In genomic region chr6:159555082-159555481, GRCh38 we compare ENCODE assay signal across 31 cellular contexts.
A peak's percentile ranks its signal among the peaks of the same experiment; 100 is the strongest.
DNase-seq lines count a peak whose midpoint lies in the region; ATAC-seq, FAIRE-seq and TF ChIP-seq lines count a peak whose summit lies in the region.
"Had no signal": no experiment of that assay in that cellular context is flagged by ENCODE, and none has a peak within 500 bp of the region (broad histone marks: within the 10 kb centered on the region; RNA-seq: fewer than 3 reads in every experiment).

No MANE protein-coding gene starts in this region.

- H3K4me3 ChIP-seq in HepG2 (replicated peaks in 1 of 3; ENCODE audit: insufficient read depth in 1 of 3, low read depth in 2 of 3, low read length in 3 of 3) (no peak overlapping the region), right lobe of liver (no peak overlapping the region), HEK293 (ENCODE audit: low read depth, low read length) (no peak overlapping the region)
- H3K4me3 ChIP-seq: A549; BLaER1; BLaER1 treated with 17β-estradiol and CSF1 and Interleukin-3, amounts not matched to agents 10 nM and 100 nM had no signal

- no peak for TF ChIP-seq RAD21 in HepG2 (CRISPR knock-in tag; IDR thresholded peaks at IDR 0.05)

- intact Hi-C loops in HepG2 (cut with micrococcal nuclease; ENCODE audit: unreplicated experiment) (no loop called here), right lobe of liver (cut with DNase I) (no loop called here)

- no peak overlapping the region for H2AFZ ChIP-seq in HepG2 (ENCODE audit: low read length)

- ATAC-seq in HepG2 = no peak
- ATAC-seq in right lobe of liver = no peak
- ATAC-seq in GM18867 (IDR thresholded peaks at IDR 0.05; ENCODE audit: unreplicated experiment) = no peak
- ATAC-seq: A549; CD8-positive, alpha-beta T cell had no signal

- H3K9me3 ChIP-seq in HepG2 (ENCODE audit: low read length) (no peaks in the 10 kb centered on the region), right lobe of liver (no peaks in the 10 kb centered on the region), HEK293 (ENCODE audit: control insufficient read depth, insufficient read depth, low read depth, low read length) (no peaks in the 10 kb centered on the region)
- H3K9me3 ChIP-seq: A549; BE2C; BLaER1; BLaER1 treated with 17β-estradiol and CSF1 and Interleukin-3, amounts not matched to agents 10 nM and 100 nM; Caco-2 had no signal

- no peak overlapping the region for H3K9ac ChIP-seq in HepG2 (ENCODE audit: insufficient read depth, low read depth, low read length)
- H3K9ac ChIP-seq: BLaER1; BLaER1 treated with 17β-estradiol and CSF1 and Interleukin-3, amounts not matched to agents 10 nM and 100 nM had no signal

- DNase-seq in HepG2 (ENCODE audit: low spot score) (no peak), right lobe of liver (no peak)
- DNase-seq: 8988T; ACHN; AML-193; BE2C; C1 segment of cervical spinal cord; Caco-2; Calu3; CD4-positive, alpha-beta memory T cell; CD4-positive, alpha-beta T cell; CD4-positive, CD25-positive, alpha-beta regulatory T cell; CD8-positive, alpha-beta memory T cell; CD8-positive, alpha-beta T cell; COR-L47; DMS 273 treated with DMSO at 0.1 percent for 48 hours; DMS153; DMS53; DMS79; DMS79 treated with DMSO at 0.1 percent for 48 hours; DND-41; EL had no signal

- CTCF ChIA-PET in HepG2 (lab: Yijun Ruan, JAX; ENCODE audit: low intra/inter-chr PET ratio, low total read pairs) (no interaction called here), HEK293 (lab: Yijun Ruan, JAX) (no interaction called here)

- no peak for FAIRE-seq in HepG2 (lab: Jason Lieb, UNC)
- FAIRE-seq: A204.1, A549, D721Med had no signal

- TF ChIP-seq POLR2A in HepG2 (IDR thresholded peaks at IDR 0.05; ENCODE audit: insufficient read depth in 1 of 2, low read depth in 2 of 2, low read length in 2 of 2) (no peak), right lobe of liver (IDR thresholded peaks at IDR 0.05) (no peak)

- no peaks in the 10 kb centered on the region for H3K36me3 ChIP-seq in HepG2 (replicated peaks in 1 of 2; ENCODE audit: control insufficient read depth in 1 of 2, insufficient read depth in 2 of 2, low read length in 2 of 2)
- no peaks in the 10 kb centered on the region for H3K36me3 ChIP-seq in right lobe of liver
- no peaks in the 10 kb centered on the region for H3K36me3 ChIP-seq in HEK293 (ENCODE audit: control insufficient read depth in 2 of 2, insufficient read depth in 1 of 2, low read length in 2 of 2)
- H3K36me3 ChIP-seq: BE2C; BLaER1; BLaER1 treated with 17β-estradiol and CSF1 and Interleukin-3, amounts not matched to agents 10 nM and 100 nM had no signal

- H3K27ac ChIP-seq in HepG2 (ENCODE audit: extremely low read length, insufficient read depth, low read length) (no peak overlapping the region), right lobe of liver (no peak overlapping the region), HEK293 (ENCODE audit: extremely low read depth, low read depth, low read length) (no peak overlapping the region)
- H3K27ac ChIP-seq: 22Rv1; A549; BLaER1; BLaER1 treated with 17β-estradiol and CSF1 and Interleukin-3, amounts not matched to agents 10 nM and 100 nM; C4-2B had no signal

- no peaks in the 10 kb centered on the region for H4K20me1 ChIP-seq in HepG2 (ENCODE audit: insufficient read depth, low read length)
- H4K20me1 ChIP-seq: BLaER1; BLaER1 treated with 17β-estradiol and CSF1 and Interleukin-3, amounts not matched to agents 10 nM and 100 nM had no signal

- 0% methylated on average over 1 of the region's 1 CpG for WGBS in HepG2 (ENCODE audit: low lambda C conversion rate)
- WGBS in right lobe of liver (ENCODE audit: insufficient coverage, low coverage, low lambda C conversion rate, missing lambda C conversion rate) = 41% methylated on average over 1 of the region's 1 CpG

- no peaks in the 10 kb centered on the region for H3K79me2 ChIP-seq in HepG2 (ENCODE audit: insufficient read depth, low read length)

- 0 out of 5 replicates have a peak, but pooled peaks cover 0 to 8% of the 10 kb centered on the region in 2 experiments for H3K27me3 ChIP-seq in HepG2 (ENCODE audit: control insufficient read depth in 1 of 2, insufficient read depth in 2 of 2, low read length in 2 of 2)
- H3K27me3 ChIP-seq in right lobe of liver = no peaks in the 10 kb centered on the region
- H3K27me3 ChIP-seq: BE2C; BLaER1; BLaER1 treated with 17β-estradiol and CSF1 and Interleukin-3, amounts not matched to agents 10 nM and 100 nM had no signal

- H3K4me1 ChIP-seq in HepG2 (ENCODE audit: insufficient read depth, low read length) (no peaks in the 10 kb centered on the region), right lobe of liver (no peaks in the 10 kb centered on the region), HEK293 (ENCODE audit: control insufficient read depth, insufficient read depth, low read length) (no peaks in the 10 kb centered on the region)
- H3K4me1 ChIP-seq: A549; BE2C; BLaER1 treated with 17β-estradiol and CSF1 and Interleukin-3, amounts not matched to agents 10 nM and 100 nM; Caco-2 had no signal

- BruUV-seq in HepG2 (replicated peaks; lab: Mats Ljungman, UMichigan) = no TSS peak

- in situ Hi-C loops in HepG2 (cut with HindIII; ENCODE audit: extremely low pct_ligation_motif_present, low pct_unique_long_range_greater_than_20kb) = no loop called here

- POLR2A ChIA-PET in HepG2 (lab: Yijun Ruan, JAX) = no interaction called here
- POLR2A ChIA-PET in HEK293 (lab: Yijun Ruan, JAX) = no interaction called here

- no peak for TF ChIP-seq EP300 in HepG2 (IDR thresholded peaks at IDR 0.05; ENCODE audit: low read depth in 2 of 2, low read length in 2 of 2)
- TF ChIP-seq EP300 in HepG2 (CRISPR knock-in tag; IDR thresholded peaks at IDR 0.05; ENCODE audit: borderline replicate concordance) = no peak

- no peak overlapping the region for H3K4me2 ChIP-seq in HepG2 (ENCODE audit: low read depth, low read length)
- H3K4me2 ChIP-seq: A549; BLaER1; BLaER1 treated with 17β-estradiol and CSF1 and Interleukin-3, amounts not matched to agents 10 nM and 100 nM had no signal

- no peak for TF ChIP-seq CTCF in HepG2 (CRISPR knock-in tag; IDR thresholded peaks at IDR 0.05)
- no peak for TF ChIP-seq CTCF in right lobe of liver (IDR thresholded peaks at IDR 0.05)
- no peak for TF ChIP-seq CTCF in HEK293 (tag by site-specific recombination; IDR thresholded peaks at IDR 0.05)

TF ChIP-seq in HepG2, 621 proteins besides CTCF, POLR2A, EP300 and RAD21 (continues in another document):
- TF ChIP-seq ATF6 (CRISPR knock-in tag; conservative IDR thresholded peaks at IDR 0.05) (no peak), ZNF839 (CRISPR knock-in tag; IDR thresholded peaks at IDR 0.05; ENCODE audit: borderline replicate concordance) (no peak)
- TF ChIP-seq, protein P1, sequence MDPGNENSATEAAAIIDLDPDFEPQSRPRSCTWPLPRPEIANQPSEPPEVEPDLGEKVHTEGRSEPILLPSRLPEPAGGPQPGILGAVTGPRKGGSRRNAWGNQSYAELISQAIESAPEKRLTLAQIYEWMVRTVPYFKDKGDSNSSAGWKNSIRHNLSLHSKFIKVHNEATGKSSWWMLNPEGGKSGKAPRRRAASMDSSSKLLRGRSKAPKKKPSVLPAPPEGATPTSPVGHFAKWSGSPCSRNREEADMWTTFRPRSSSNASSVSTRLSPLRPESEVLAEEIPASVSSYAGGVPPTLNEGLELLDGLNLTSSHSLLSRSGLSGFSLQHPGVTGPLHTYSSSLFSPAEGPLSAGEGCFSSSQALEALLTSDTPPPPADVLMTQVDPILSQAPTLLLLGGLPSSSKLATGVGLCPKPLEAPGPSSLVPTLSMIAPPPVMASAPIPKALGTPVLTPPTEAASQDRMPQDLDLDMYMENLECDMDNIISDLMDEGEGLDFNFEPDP (CRISPR knock-in tag; conservative IDR thresholded peaks at IDR 0.05) = no peak

TF ChIP-seq in HEK293, 187 proteins besides CTCF, POLR2A, EP300 and RAD21:
- TF ChIP-seq RBAK (tag by site-specific recombination; IDR thresholded peaks at IDR 0.05) = no peak
- peak; percentile 45; the same call in 1 of the 2 replicates for TF ChIP-seq ATF2 (tag by site-specific recombination; IDR thresholded peaks at IDR 0.05; ENCODE audit: low read depth)
- no peak for TF ChIP-seq ZFP41 (tag by site-specific recombination; IDR thresholded peaks at IDR 0.05; ENCODE audit: borderline replicate concordance)
- no peak for TF ChIP-seq INSM2 (tag by site-specific recombination; IDR thresholded peaks at IDR 0.05)
TF ChIP-seq in HEK293: peak in this region for 1.

Comparison
In these comparisons a context has a peak if more than half of its experiments do, and no peak if none do; other contexts are left out.
1. Of the 63 proteins assayed by ChIP-seq in both HepG2 and HEK293: peak only in HepG2: none; only in HEK293: ATF2; in both: none; in neither: 62.